In genomic region chr12:53803703-53804102, GRCh38 we compare ENCODE assay signal across 1 cellular context.
TF ChIP-seq lines count a peak whose summit lies in the region.

No MANE protein-coding gene starts in this region.

TF ChIP-seq in GM23338, 12 proteins besides CTCF, POLR2A, EP300 and RAD21:
- TF ChIP-seq ZNF114 (CRISPR knock-in tag; IDR thresholded peaks at IDR 0.05) (no peak), NANOG (IDR thresholded peaks at IDR 0.05; ENCODE audit: borderline replicate concordance) (no peak), POLR2AphosphoS5 (IDR thresholded peaks at IDR 0.05; ENCODE audit: low read depth) (no peak), EZH2 (IDR thresholded peaks at IDR 0.05; ENCODE audit: low read depth, unreplicated experiment) (no peak), STAT1 (IDR thresholded peaks at IDR 0.05; ENCODE audit: unreplicated experiment) (no peak), REST (IDR thresholded peaks at IDR 0.05; ENCODE audit: unreplicated experiment) (no peak), EZH2phosphoT487 (IDR thresholded peaks at IDR 0.05; ENCODE audit: unreplicated experiment) (no peak), JUNB (IDR thresholded peaks at IDR 0.05; ENCODE audit: unreplicated experiment) (no peak), ZNF331 (CRISPR knock-in tag; IDR thresholded peaks at IDR 0.05; ENCODE audit: low read depth) (no peak), CREB1 (CRISPR knock-in tag; IDR thresholded peaks at IDR 0.05; ENCODE audit: low read depth) (no peak)
- TF ChIP-seq, protein P1, sequence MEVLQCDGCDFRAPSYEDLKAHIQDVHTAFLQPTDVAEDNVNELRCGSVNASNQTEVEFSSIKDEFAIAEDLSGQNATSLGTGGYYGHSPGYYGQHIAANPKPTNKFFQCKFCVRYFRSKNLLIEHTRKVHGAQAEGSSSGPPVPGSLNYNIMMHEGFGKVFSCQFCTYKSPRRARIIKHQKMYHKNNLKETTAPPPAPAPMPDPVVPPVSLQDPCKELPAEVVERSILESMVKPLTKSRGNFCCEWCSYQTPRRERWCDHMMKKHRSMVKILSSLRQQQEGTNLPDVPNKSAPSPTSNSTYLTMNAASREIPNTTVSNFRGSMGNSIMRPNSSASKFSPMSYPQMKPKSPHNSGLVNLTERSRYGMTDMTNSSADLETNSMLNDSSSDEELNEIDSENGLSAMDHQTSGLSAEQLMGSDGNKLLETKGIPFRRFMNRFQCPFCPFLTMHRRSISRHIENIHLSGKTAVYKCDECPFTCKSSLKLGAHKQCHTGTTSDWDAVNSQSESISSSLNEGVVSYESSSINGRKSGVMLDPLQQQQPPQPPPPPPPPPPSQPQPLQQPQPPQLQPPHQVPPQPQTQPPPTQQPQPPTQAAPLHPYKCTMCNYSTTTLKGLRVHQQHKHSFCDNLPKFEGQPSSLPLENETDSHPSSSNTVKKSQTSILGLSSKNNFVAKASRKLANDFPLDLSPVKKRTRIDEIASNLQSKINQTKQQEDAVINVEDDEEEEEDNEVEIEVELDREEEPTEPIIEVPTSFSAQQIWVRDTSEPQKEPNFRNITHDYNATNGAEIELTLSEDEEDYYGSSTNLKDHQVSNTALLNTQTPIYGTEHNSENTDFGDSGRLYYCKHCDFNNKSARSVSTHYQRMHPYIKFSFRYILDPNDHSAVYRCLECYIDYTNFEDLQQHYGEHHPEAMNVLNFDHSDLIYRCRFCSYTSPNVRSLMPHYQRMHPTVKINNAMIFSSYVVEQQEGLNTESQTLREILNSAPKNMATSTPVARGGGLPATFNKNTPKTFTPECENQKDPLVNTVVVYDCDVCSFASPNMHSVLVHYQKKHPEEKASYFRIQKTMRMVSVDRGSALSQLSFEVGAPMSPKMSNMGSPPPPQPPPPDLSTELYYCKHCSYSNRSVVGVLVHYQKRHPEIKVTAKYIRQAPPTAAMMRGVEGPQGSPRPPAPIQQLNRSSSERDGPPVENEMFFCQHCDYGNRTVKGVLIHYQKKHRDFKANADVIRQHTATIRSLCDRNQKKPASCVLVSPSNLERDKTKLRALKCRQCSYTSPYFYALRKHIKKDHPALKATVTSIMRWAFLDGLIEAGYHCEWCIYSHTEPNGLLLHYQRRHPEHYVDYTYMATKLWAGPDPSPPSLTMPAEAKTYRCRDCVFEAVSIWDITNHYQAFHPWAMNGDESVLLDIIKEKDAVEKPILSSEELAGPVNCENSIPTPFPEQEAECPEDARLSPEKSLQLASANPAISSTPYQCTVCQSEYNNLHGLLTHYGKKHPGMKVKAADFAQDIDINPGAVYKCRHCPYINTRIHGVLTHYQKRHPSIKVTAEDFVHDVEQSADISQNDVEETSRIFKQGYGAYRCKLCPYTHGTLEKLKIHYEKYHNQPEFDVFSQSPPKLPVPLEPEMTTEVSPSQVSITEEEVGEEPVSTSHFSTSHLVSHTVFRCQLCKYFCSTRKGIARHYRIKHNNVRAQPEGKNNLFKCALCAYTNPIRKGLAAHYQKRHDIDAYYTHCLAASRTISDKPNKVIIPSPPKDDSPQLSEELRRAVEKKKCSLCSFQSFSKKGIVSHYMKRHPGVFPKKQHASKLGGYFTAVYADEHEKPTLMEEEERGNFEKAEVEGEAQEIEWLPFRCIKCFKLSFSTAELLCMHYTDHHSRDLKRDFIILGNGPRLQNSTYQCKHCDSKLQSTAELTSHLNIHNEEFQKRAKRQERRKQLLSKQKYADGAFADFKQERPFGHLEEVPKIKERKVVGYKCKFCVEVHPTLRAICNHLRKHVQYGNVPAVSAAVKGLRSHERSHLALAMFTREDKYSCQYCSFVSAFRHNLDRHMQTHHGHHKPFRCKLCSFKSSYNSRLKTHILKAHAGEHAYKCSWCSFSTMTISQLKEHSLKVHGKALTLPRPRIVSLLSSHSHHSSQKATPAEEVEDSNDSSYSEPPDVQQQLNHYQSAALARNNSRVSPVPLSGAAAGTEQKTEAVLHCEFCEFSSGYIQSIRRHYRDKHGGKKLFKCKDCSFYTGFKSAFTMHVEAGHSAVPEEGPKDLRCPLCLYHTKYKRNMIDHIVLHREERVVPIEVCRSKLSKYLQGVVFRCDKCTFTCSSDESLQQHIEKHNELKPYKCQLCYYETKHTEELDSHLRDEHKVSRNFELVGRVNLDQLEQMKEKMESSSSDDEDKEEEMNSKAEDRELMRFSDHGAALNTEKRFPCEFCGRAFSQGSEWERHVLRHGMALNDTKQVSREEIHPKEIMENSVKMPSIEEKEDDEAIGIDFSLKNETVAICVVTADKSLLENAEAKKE (CRISPR knock-in tag; IDR thresholded peaks at IDR 0.05) = no peak
- TF ChIP-seq, protein P2, sequence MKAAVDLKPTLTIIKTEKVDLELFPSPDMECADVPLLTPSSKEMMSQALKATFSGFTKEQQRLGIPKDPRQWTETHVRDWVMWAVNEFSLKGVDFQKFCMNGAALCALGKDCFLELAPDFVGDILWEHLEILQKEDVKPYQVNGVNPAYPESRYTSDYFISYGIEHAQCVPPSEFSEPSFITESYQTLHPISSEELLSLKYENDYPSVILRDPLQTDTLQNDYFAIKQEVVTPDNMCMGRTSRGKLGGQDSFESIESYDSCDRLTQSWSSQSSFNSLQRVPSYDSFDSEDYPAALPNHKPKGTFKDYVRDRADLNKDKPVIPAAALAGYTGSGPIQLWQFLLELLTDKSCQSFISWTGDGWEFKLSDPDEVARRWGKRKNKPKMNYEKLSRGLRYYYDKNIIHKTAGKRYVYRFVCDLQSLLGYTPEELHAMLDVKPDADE (IDR thresholded peaks at IDR 0.05) = no peak
